ENCODE assay signal across 33 cellular contexts in the genomic region with DNA sequence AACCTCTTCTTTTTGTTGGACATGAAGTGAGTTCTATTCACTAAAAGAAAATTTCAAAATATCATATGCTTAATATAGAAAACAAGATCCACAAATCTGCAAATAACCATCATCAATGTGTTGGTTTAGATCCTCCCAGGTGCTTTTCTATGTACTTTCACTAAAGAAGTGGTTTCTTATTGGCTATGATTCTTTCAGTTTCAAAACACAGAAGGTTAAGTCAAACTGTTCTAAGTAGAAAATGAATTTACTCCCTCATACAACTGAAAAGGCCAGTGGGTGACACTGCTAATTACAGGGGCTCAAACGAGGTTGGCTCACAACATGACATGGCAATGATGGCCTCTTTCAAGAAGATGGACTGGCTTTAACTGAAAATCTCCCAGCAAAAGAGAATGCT.
"Had no signal": no experiment of that assay in that cellular context is flagged by ENCODE, and none has a peak within 500 bp of the region (broad histone marks: within the 10 kb centered on the region; RNA-seq: fewer than 3 reads in every experiment).

No MANE protein-coding gene starts in this region.

- FAIRE-seq: RCC 7860 had no signal

- H3K27ac ChIP-seq: PC-9, RWPE1, SJCRH30, SK-N-MC had no signal

- H3K27me3 ChIP-seq: SJCRH30 had no signal

- H3K4me2 ChIP-seq: PC-9 had no signal

- DNase-seq: NCI-H1048, NCI-H1092 treated with DMSO at 0.1 percent for 48 hours, NCI-H1105 treated with DMSO at 0.1 percent for 48 hours, NCI-H1417, NCI-H1436, NCI-H146, NCI-H1694, NCI-H187, NCI-H1930, NCI-H2029 treated with DMSO at 0.1 percent for 48 hours, NCI-H2081 treated with DMSO at 0.1 percent for 48 hours, NCI-H2107, NCI-H2171, NCI-H226, NCI-H446 treated with DMSO at 0.1 percent for 48 hours, NCI-H510A, NCI-H524, NCI-H526, NCI-H69, NCI-H748 treated with DMSO at 0.1 percent for 48 hours, NCI-H82, PC-9, SHP77, SIG-M5, T-cell, T-helper 17 cell had no signal

- H3K9me3 ChIP-seq: SJCRH30 had no signal

- H2AFZ ChIP-seq: PC-9 had no signal

- H3K36me3 ChIP-seq: SJCRH30 had no signal

- H3K4me3 ChIP-seq: PC-9, SJCRH30, SK-N-MC had no signal

- H3K4me1 ChIP-seq: SJCRH30 had no signal

- ATAC-seq: Panc1, Right ventricle myocardium inferior, SK-N-SH treated with all-trans-retinoic acid at 6 μM for 48 hours, T-cell, T-helper 17 cell had no signal
